In genomic region chr4:7027913-7028312, GRCh38 we compare ENCODE assay signal across 18 cellular contexts. TPM values are rescaled to one million over a fixed set of nuclear protein-coding genes. Genes with fewer than 3 reads are reported as not detected.
A peak's percentile ranks its signal among the peaks of the same experiment; 100 is the strongest.
DNase-seq lines count a peak whose midpoint lies in the region; ATAC-seq, FAIRE-seq and TF ChIP-seq lines count a peak whose summit lies in the region.
"Had no signal": no experiment of that assay in that cellular context is flagged by ENCODE, and none has a peak within 500 bp of the region (broad histone marks: within the 10 kb centered on the region; RNA-seq: fewer than 3 reads in every experiment).

No MANE protein-coding gene starts in this region.

- H2BK120ac ChIP-seq in trophoblast cell (ENCODE audit: insufficient read depth, low read length, poor library complexity), result no peak overlapping the region

- no peak overlapping the region for H3K9ac ChIP-seq in trophoblast cell (ENCODE audit: low read length)

- H3K79me2 ChIP-seq in trophoblast cell (ENCODE audit: control insufficient read depth, insufficient read depth, low read length, poor library complexity), result no peaks in the 10 kb centered on the region

- intact Hi-C loops in activated CD8-positive, alpha-beta T cell treated with anti-CD3 and anti-CD28 coated beads for 36 hours (cut with micrococcal nuclease), result no loop called here
- intact Hi-C loops in left ventricle myocardium superior (cut with micrococcal nuclease), result no loop called here

- no peak overlapping the region for H3K4me3 ChIP-seq in HEK293 (ENCODE audit: low read depth, low read length)
- no peak overlapping the region for H3K4me3 ChIP-seq in bronchial epithelial cell (ENCODE audit: low read depth, low read length)
- peak overlapping the region; percentile 20 for H3K4me3 ChIP-seq in trophoblast cell (ENCODE audit: low read depth, low read length)
- H3K4me3 ChIP-seq: A549 had no signal

- no peak overlapping the region for H4K12ac ChIP-seq in trophoblast cell (ENCODE audit: low read depth, low read length)

- H3K9me3 ChIP-seq in HEK293 (ENCODE audit: control insufficient read depth, insufficient read depth, low read depth, low read length), result no peaks in the 10 kb centered on the region
- peaks cover 6% of the 10 kb centered on the region for H3K9me3 ChIP-seq in trophoblast cell (ENCODE audit: insufficient read depth, low read depth, low read length)
- H3K9me3 ChIP-seq: A549 had no signal

- ATAC-seq in activated CD8-positive, alpha-beta T cell treated with anti-CD3 and anti-CD28 coated beads, Interleukin-2, amount 10 ng/mL, durations not matched to agents 7 days and 5 days, result no peak
- ATAC-seq in activated CD8-positive, alpha-beta T cell treated with anti-CD3 and anti-CD28 coated beads for 36 hours, result no peak
- no peak for ATAC-seq in left ventricle myocardium superior
- ATAC-seq: A549 had no signal

- H3K27me3 Mint-ChIP-seq in activated CD8-positive, alpha-beta T cell treated with anti-CD3 and anti-CD28 coated beads, Interleukin-2, amount 10 ng/mL, durations not matched to agents 7 days and 5 days (ENCODE audit: low read depth), result no peaks in the 10 kb centered on the region
- no peaks in the 10 kb centered on the region for H3K27me3 Mint-ChIP-seq in activated CD8-positive, alpha-beta T cell treated with anti-CD3 and anti-CD28 coated beads for 36 hours

- H3K27ac ChIP-seq in HEK293 (ENCODE audit: extremely low read depth, low read depth, low read length) (no peak overlapping the region), trophoblast cell (ENCODE audit: low read depth, low read length) (no peak overlapping the region)
- H3K27ac ChIP-seq: A549, C4-2B had no signal

- no peaks in the 10 kb centered on the region for H3K4me1 Mint-ChIP-seq in activated CD8-positive, alpha-beta T cell treated with anti-CD3 and anti-CD28 coated beads, Interleukin-2, amount 10 ng/mL, durations not matched to agents 7 days and 5 days (ENCODE audit: low read depth)
- H3K4me1 Mint-ChIP-seq in activated CD8-positive, alpha-beta T cell treated with anti-CD3 and anti-CD28 coated beads for 36 hours (ENCODE audit: low read depth), result peaks cover 5% of the 10 kb centered on the region

- no peak overlapping the region for H3K23ac ChIP-seq in trophoblast cell (ENCODE audit: low read length)

- WGBS in trophoblast cell (ENCODE audit: extremely low coverage, insufficient coverage, insufficient read length), result 100% methylated on average over 2 of the region's 5 CpGs

- H2AFZ ChIP-seq in trophoblast cell (ENCODE audit: insufficient read depth, low read length, poor library complexity), result no peak overlapping the region

- peak; percentile 89 for FAIRE-seq in bronchial epithelial cell (lab: Jason Lieb, UNC)
- FAIRE-seq: A549 had no signal

- H3K36me3 ChIP-seq in HEK293 (ENCODE audit: control insufficient read depth in 2 of 2, insufficient read depth in 1 of 2, low read length in 2 of 2), result peaks cover 4 to 84% of the 10 kb centered on the region in 2 experiments; a peak in 2 of 3 replicates
- H3K36me3 ChIP-seq in bronchial epithelial cell (ENCODE audit: control insufficient read depth, insufficient read depth, low read length), result peaks cover 33% of the 10 kb centered on the region
- H3K36me3 ChIP-seq in trophoblast cell (ENCODE audit: control insufficient read depth in 1 of 2, insufficient read depth in 2 of 2, low read length in 2 of 2), result peaks cover 56 to 57% of the 10 kb centered on the region in 2 experiments

- H3K4me3 Mint-ChIP-seq in activated CD8-positive, alpha-beta T cell treated with anti-CD3 and anti-CD28 coated beads, Interleukin-2, amount 10 ng/mL, durations not matched to agents 7 days and 5 days, result no peak overlapping the region
- no peak overlapping the region for H3K4me3 Mint-ChIP-seq in activated CD8-positive, alpha-beta T cell treated with anti-CD3 and anti-CD28 coated beads for 36 hours
- H3K4me3 Mint-ChIP-seq: H9 had no signal

- H3K14ac ChIP-seq in trophoblast cell (ENCODE audit: low read length), result no peak overlapping the region

- H2BK12ac ChIP-seq in trophoblast cell (ENCODE audit: low read length), result no peak overlapping the region

- H2AK5ac ChIP-seq in trophoblast cell (ENCODE audit: low read length), result no peak overlapping the region

- H3K4me1 ChIP-seq in HEK293 (ENCODE audit: control insufficient read depth, insufficient read depth, low read length) (no peaks in the 10 kb centered on the region), trophoblast cell (ENCODE audit: control insufficient read depth in 1 of 2, insufficient read depth in 2 of 2, low read length in 2 of 2) (peaks cover 2 to 6% of the 10 kb centered on the region in 2 experiments)

- no peak overlapping the region for H4K91ac ChIP-seq in trophoblast cell (ENCODE audit: low read depth, low read length)

- H3K18ac ChIP-seq in trophoblast cell (ENCODE audit: low read length), result no peak overlapping the region

- H3K27me3 ChIP-seq in bronchial epithelial cell (ENCODE audit: control insufficient read depth, insufficient read depth, low read length) (no peaks in the 10 kb centered on the region), trophoblast cell (ENCODE audit: insufficient read depth, low read length) (no peaks in the 10 kb centered on the region)

- H3K4ac ChIP-seq in trophoblast cell (ENCODE audit: low read depth, low read length), result no peak overlapping the region

- CTCF ChIA-PET in activated CD8-positive, alpha-beta T cell treated with anti-CD3 and anti-CD28 coated beads, Interleukin-2, amount 10 ng/mL, durations not matched to agents 7 days and 5 days (lab: Charles Lee), result no interaction called here
- CTCF ChIA-PET in activated CD8-positive, alpha-beta T cell treated with anti-CD3 and anti-CD28 coated beads for 36 hours (lab: Charles Lee), result no interaction called here
- CTCF ChIA-PET in HEK293 (lab: Yijun Ruan, JAX), result no interaction called here

- H2BK5ac ChIP-seq in trophoblast cell (ENCODE audit: low read depth, low read length, poor library complexity), result no peak overlapping the region

- peak overlapping the region; percentile 73 for H3K27ac Mint-ChIP-seq in activated CD8-positive, alpha-beta T cell treated with anti-CD3 and anti-CD28 coated beads, Interleukin-2, amount 10 ng/mL, durations not matched to agents 7 days and 5 days
- H3K27ac Mint-ChIP-seq in activated CD8-positive, alpha-beta T cell treated with anti-CD3 and anti-CD28 coated beads for 36 hours, result no peak overlapping the region

- POLR2A ChIA-PET in activated CD8-positive, alpha-beta T cell treated with anti-CD3 and anti-CD28 coated beads, Interleukin-2, amount 10 ng/mL, durations not matched to agents 7 days and 5 days (lab: Charles Lee), result no interaction called here
- POLR2A ChIA-PET in activated CD8-positive, alpha-beta T cell treated with anti-CD3 and anti-CD28 coated beads for 36 hours (lab: Charles Lee), result no interaction called here
- POLR2A ChIA-PET in HEK293 (lab: Yijun Ruan, JAX), result no interaction called here

- peaks cover 2% of the 10 kb centered on the region for H3K79me1 ChIP-seq in trophoblast cell (ENCODE audit: low read length)

- H4K8ac ChIP-seq in trophoblast cell (ENCODE audit: low read depth, low read length), result no peak overlapping the region

- no peak overlapping the region for H3K4me2 ChIP-seq in trophoblast cell (ENCODE audit: low read length)

- no peak for TF ChIP-seq CTCF in activated CD8-positive, alpha-beta T cell treated with anti-CD3 and anti-CD28 coated beads for 36 hours (IDR thresholded peaks at IDR 0.05)
- TF ChIP-seq CTCF in HEK293 (tag by site-specific recombination; IDR thresholded peaks at IDR 0.05) (no peak), bronchial epithelial cell (IDR thresholded peaks at IDR 0.05; ENCODE audit: insufficient read depth, low read length, severe bottlenecking) (no peak)

- DNase-seq in activated CD8-positive, alpha-beta T cell treated with anti-CD3 and anti-CD28 coated beads, Interleukin-2, amount 10 ng/mL, durations not matched to agents 7 days and 5 days, result no peak
- no peak for DNase-seq in activated CD8-positive, alpha-beta T cell treated with anti-CD3 and anti-CD28 coated beads for 36 hours
- no peak for DNase-seq in bronchial epithelial cell (ENCODE audit: low read depth)
- DNase-seq in trophoblast cell, result no peak
- DNase-seq in hepatic stellate cell (ENCODE audit: low spot score), result no peak
- DNase-seq in left ventricle myocardium superior, result no peak
- DNase-seq in COR-L47 (lab: John Stamatoyannopoulos, UW), result no peak
- DNase-seq: DMS153; EL; H9; Kasumi-1; NCI-H187; NCI-H446; NK-92 treated with Interleukin-12 subunit alpha and Interleukin-12 subunit beta, amount 100 ng/mL, for 24 hours; SHP77 treated with DMSO at 0.1 percent for 48 hours had no signal

- no peaks in the 10 kb centered on the region for H3K9me3 Mint-ChIP-seq in activated CD8-positive, alpha-beta T cell treated with anti-CD3 and anti-CD28 coated beads, Interleukin-2, amount 10 ng/mL, durations not matched to agents 7 days and 5 days (ENCODE audit: insufficient read depth)
- H3K9me3 Mint-ChIP-seq in activated CD8-positive, alpha-beta T cell treated with anti-CD3 and anti-CD28 coated beads for 36 hours, result no peaks in the 10 kb centered on the region
- H3K9me3 Mint-ChIP-seq: H9 had no signal

- peaks cover 29% of the 10 kb centered on the region for H3K36me3 Mint-ChIP-seq in activated CD8-positive, alpha-beta T cell treated with anti-CD3 and anti-CD28 coated beads, Interleukin-2, amount 10 ng/mL, durations not matched to agents 7 days and 5 days (ENCODE audit: low read depth)
- peaks cover 45% of the 10 kb centered on the region for H3K36me3 Mint-ChIP-seq in activated CD8-positive, alpha-beta T cell treated with anti-CD3 and anti-CD28 coated beads for 36 hours (ENCODE audit: low read depth)

RNA-seq across cellular contexts. Expression of gene TADA2B, which starts 15.3 kb away (rescaled TPM):
- total RNA-seq in activated CD8-positive, alpha-beta T cell treated with anti-CD3 and anti-CD28 coated beads, Interleukin-2, amount 10 ng/mL, durations not matched to agents 7 days and 5 days, result 10 to 100 TPM; 16.6 to 16.8 TPM
- 10 to 100 TPM in 1 of 2 experiments, 1 to 10 TPM in 1; 7.7 to 10.0 TPM for total RNA-seq in activated CD8-positive, alpha-beta T cell treated with anti-CD3 and anti-CD28 coated beads for 36 hours
- 12.1 and 14.6 TPM in 2 replicates for total RNA-seq in bronchial epithelial cell
- 10.9 and 11.0 TPM in 2 replicates for polyA plus RNA-seq in trophoblast cell (2013)
- total RNA-seq in left ventricle myocardium superior, result 34.6 TPM

RNA-seq across cellular contexts. Expression of gene GRPEL1, which starts 40.0 kb away (rescaled TPM):
- total RNA-seq in activated CD8-positive, alpha-beta T cell treated with anti-CD3 and anti-CD28 coated beads, Interleukin-2, amount 10 ng/mL, durations not matched to agents 7 days and 5 days, result 10 to 100 TPM; 43.1 to 49.4 TPM
- 10 to 100 TPM; 82.4 to 84.5 TPM for total RNA-seq in activated CD8-positive, alpha-beta T cell treated with anti-CD3 and anti-CD28 coated beads for 36 hours
- 67.4 and 91.0 TPM in 2 replicates for total RNA-seq in bronchial epithelial cell
- 21.7 and 22.8 TPM in 2 replicates for polyA plus RNA-seq in trophoblast cell (2013)
- 62.7 TPM for total RNA-seq in left ventricle myocardium superior
